In genomic region chr7:154985230-154985629, GRCh38 we compare ENCODE assay signal across 1 cellular context.
TF ChIP-seq lines count a peak whose summit lies in the region.

No MANE protein-coding gene starts in this region.

TF ChIP-seq in K562, 482 proteins besides CTCF, POLR2A, EP300 and RAD21:
- TF ChIP-seq BHLHE40 (IDR thresholded peaks at IDR 0.05; ENCODE audit: low read length) (no peak), HIVEP1 (CRISPR knock-in tag; IDR thresholded peaks at IDR 0.05) (no peak), ZNF165 (CRISPR knock-in tag; IDR thresholded peaks at IDR 0.05; ENCODE audit: borderline replicate concordance) (no peak), CTBP1 (IDR thresholded peaks at IDR 0.05; ENCODE audit: borderline replicate concordance) (no peak)
